Comparison of ENCODE assay signal across 8 cellular contexts in the genomic region with DNA sequence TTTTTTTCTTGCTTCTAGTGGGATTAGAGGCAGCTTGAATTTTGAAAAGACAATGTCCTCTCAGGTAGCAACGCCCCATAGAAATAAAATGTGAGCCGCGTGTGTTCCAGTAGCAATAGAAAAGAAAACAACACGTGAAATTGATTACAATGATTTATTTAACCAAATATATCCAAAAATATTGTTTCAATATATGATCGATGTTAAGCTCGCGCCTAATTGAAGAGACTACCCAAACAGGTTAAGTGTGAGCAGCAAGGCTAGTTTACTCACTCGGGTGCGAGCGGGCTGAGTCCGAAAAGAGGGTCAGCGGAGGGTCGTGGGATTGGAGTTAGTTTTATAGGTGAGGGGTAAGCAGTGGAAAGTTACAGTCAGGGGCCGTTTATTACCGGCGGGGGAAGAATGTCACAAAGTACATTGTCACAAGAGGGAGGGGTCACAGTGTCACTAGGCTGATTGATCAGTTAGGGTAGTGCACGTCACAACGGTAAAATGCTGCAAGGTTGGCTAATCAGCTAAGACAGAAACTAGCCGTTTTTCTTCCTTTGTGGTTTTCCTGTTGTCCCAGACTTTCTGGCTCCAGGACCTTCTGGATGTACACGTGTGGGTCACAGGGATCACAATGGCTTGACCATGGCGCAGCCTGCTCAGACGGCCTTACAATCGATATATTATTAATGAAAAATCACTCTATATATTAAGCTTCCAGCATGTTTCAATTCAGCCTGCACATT. TPM values are rescaled to one million over a fixed set of nuclear protein-coding genes. Genes with fewer than 3 reads are reported as not detected.
DNase-seq lines count a peak whose midpoint lies in the region; ATAC-seq and TF ChIP-seq lines count a peak whose summit lies in the region.

No MANE protein-coding gene starts in this region.

- H3K27me3 ChIP-seq in sigmoid colon = no peaks in the 10 kb centered on the region

- peaks cover 28 to 41% (median 30%) of the 10 kb centered on the region in 3 donors for H3K4me1 Mint-ChIP-seq in T-cell

- H3K4me3 ChIP-seq in fibroblast of mammary gland (ENCODE audit: control insufficient read depth, low read depth, low read length) = peak overlapping the region; percentile 92
- H3K4me3 ChIP-seq in sigmoid colon = peak overlapping the region in 3 of 4 donors; percentile 79 to 90 (median 89)

- no peaks in the 10 kb centered on the region for H3K9me3 ChIP-seq in sigmoid colon

- ATAC-seq in T-cell (replicated peaks in 1 of 4) = peak in 1 of 4 experiments; percentile 38

- peaks cover 8 to 11% of the 10 kb centered on the region in 2 donors for H3K27me3 Mint-ChIP-seq in T-cell

- WGBS in sigmoid colon, 2 donors = 44 to 64% methylated on average over 23 of the region's 23 CpGs

- intact Hi-C loops in sigmoid colon (cut with DNase I) = loop anchor here (10.0 kb wide), 1 partner anchor 145 kb away; the partner anchor contains the start of gene AHCTF1

- POLR2A ChIA-PET in T-cell (lab: Charles Lee) = interaction anchor here in 1 of 2 donors (0.6 kb wide), 1 partner anchor 94 kb away, joined by 4 read pairs; no protein-coding TSS in a partner anchor

- peak overlapping the region; percentile 89 to 92 (median 92) for H3K4me3 Mint-ChIP-seq in T-cell

- CTCF ChIA-PET in T-cell (lab: Charles Lee) = interaction anchor here (0.6 to 0.8 kb wide), 4 partner anchors 22 to 181 kb away, joined by 3 read pairs; no protein-coding TSS in a partner anchor

- H3K36me3 Mint-ChIP-seq in T-cell = peaks cover 7% of the 10 kb centered on the region

- no peaks in the 10 kb centered on the region for H3K36me3 ChIP-seq in sigmoid colon

- DNase-seq in NCI-H510A treated with DMSO at 0.1 percent for 48 hours (lab: John Stamatoyannopoulos, UW) (peak; percentile 12), NCI-H510A (lab: John Stamatoyannopoulos, UW) (no peak), T-cell (peak in 2 of 34 experiments; percentile 10 to 17), fibroblast of mammary gland (ENCODE audit: low read depth) (peak; percentile 5), sigmoid colon (no peak), NCI-H1092 treated with DMSO at 0.1 percent for 48 hours (lab: John Stamatoyannopoulos, UW) (no peak), AG08395 (ENCODE audit: low spot score) (no peak)
- no peak for DNase-seq in activated effector memory CD4-positive, alpha-beta T cell treated with Interleukin-2 at 50 U/mL for 16 hours

- peaks cover 0 to 15% (median 10%) of the 10 kb centered on the region in 4 donors for H3K4me1 ChIP-seq in sigmoid colon

- peaks cover 0 to 7% (median 6%) of the 10 kb centered on the region in 3 donors for H3K9me3 Mint-ChIP-seq in T-cell

- H3K27ac ChIP-seq in sigmoid colon = peak overlapping the region; percentile 78 to 85 (median 82)

- TF ChIP-seq CTCF in fibroblast of mammary gland (conservative IDR thresholded peaks at IDR 0.05; ENCODE audit: control insufficient read depth, insufficient read depth, low read depth, low read length) (no peak), sigmoid colon (IDR thresholded peaks at IDR 0.05) (no peak)

- no peak for TF ChIP-seq EP300 in sigmoid colon (IDR thresholded peaks at IDR 0.05)

- no peak for TF ChIP-seq POLR2A in sigmoid colon (IDR thresholded peaks at IDR 0.05)

- peak overlapping the region in 1 of 2 donors; percentile 88 for H3K27ac Mint-ChIP-seq in T-cell

RNA-seq across cellular contexts. Expression of gene ZNF670, which starts 0.7 kb away (rescaled TPM):
- total RNA-seq in T-cell = 1 to 10 TPM in 3 of 5 donors, under 1 TPM in 2; 0.78 to 2.5 (median 1.7) TPM
- 1 to 10 TPM; 3.0 to 6.7 (median 3.9) TPM for total RNA-seq in sigmoid colon
- polyA plus RNA-seq in sigmoid colon = 1 to 10 TPM; 2.1 to 3.5 (median 2.4) TPM

RNA-seq across cellular contexts. Expression of gene ZNF669, which starts 24.8 kb away (rescaled TPM):
- 10 to 100 TPM; 11.0 to 13.7 (median 12.8) TPM for total RNA-seq in T-cell
- total RNA-seq in sigmoid colon = 1 to 10 TPM; 4.2 to 5.8 (median 5.2) TPM
- polyA plus RNA-seq in sigmoid colon = 1 to 10 TPM; 3.6 to 5.1 (median 3.9) TPM

Comparison
In these comparisons a context has a peak if more than half of its experiments do, and no peak if none do; other contexts are left out.
1. DNase-seq: peak in NCI-H510A treated with DMSO at 0.1 percent for 48 hours (single experiment) and fibroblast of mammary gland (single experiment); none in NCI-H510A (single experiment), sigmoid colon (single experiment), NCI-H1092 treated with DMSO at 0.1 percent for 48 hours (single experiment), activated effector memory CD4-positive, alpha-beta T cell treated with Interleukin-2 at 50 U/mL for 16 hours (single experiment) and AG08395 (single experiment).